Comparison of ENCODE assay signal across 12 cellular contexts in genomic region chr2:227082286-227082685, GRCh38.
DNase-seq lines count a peak whose midpoint lies in the region; ATAC-seq, FAIRE-seq and TF ChIP-seq lines count a peak whose summit lies in the region.
"Had no signal": no experiment of that assay in that cellular context is flagged by ENCODE, and none has a peak within 500 bp of the region (broad histone marks: within the 10 kb centered on the region; RNA-seq: fewer than 3 reads in every experiment).

No MANE protein-coding gene starts in this region.

- no peak for TF ChIP-seq CTCF in foreskin keratinocyte (conservative IDR thresholded peaks at IDR 0.05)
- no peak for TF ChIP-seq CTCF in D721Med (IDR thresholded peaks at IDR 0.05; ENCODE audit: insufficient read depth, missing control alignments)

- ATAC-seq in GM19023 (IDR thresholded peaks at IDR 0.05; ENCODE audit: unreplicated experiment) (peak; percentile 87), GM21619 (IDR thresholded peaks at IDR 0.05; ENCODE audit: unreplicated experiment) (peak; percentile 99), HG03103 (IDR thresholded peaks at IDR 0.05; ENCODE audit: low read depth, unreplicated experiment) (peak; percentile 100), foreskin keratinocyte (peak; percentile 41)

- no peaks in the 10 kb centered on the region for H3K4me1 ChIP-seq in foreskin keratinocyte

- H3K27ac ChIP-seq in foreskin keratinocyte = no peak overlapping the region

- no peaks in the 10 kb centered on the region for H3K27me3 ChIP-seq in foreskin keratinocyte

- FAIRE-seq in D721Med (lab: Jason Lieb, UNC) = no peak
- FAIRE-seq: urothelium cell line had no signal

- peak in 1 of 2 donors; percentile 25 for DNase-seq in foreskin keratinocyte
- DNase-seq in D721Med (ENCODE audit: insufficient read length, low spot score) = no peak
- DNase-seq in activated effector memory CD4-positive, alpha-beta T cell treated with anti-CD3 and anti-CD28 coated beads, Interleukin-2, amount 50 U/mL, for 16 hours = no peak
- DNase-seq in NCI-H345 treated with DMSO at 0.1 percent for 48 hours (lab: John Stamatoyannopoulos, UW; ENCODE audit: unreplicated experiment) = no peak
- DNase-seq: activated CD4-positive, alpha-beta T cell treated with anti-CD3 and anti-CD28 coated beads for 4 hours; activated naive CD4-positive, alpha-beta T cell treated with anti-CD3 and anti-CD28 coated beads for 36 hours; central memory CD4-positive, alpha-beta T cell; NCI-H1092 treated with DMSO at 0.1 percent for 48 hours had no signal

Comparison
In these comparisons a context has a peak if more than half of its experiments do, and no peak if none do; other contexts are left out.
1. ATAC-seq: peak in every context shown above with its lines; median percentile 100 in HG03103; 99 in GM21619; 87 in GM19023; 41 in foreskin keratinocyte.